Comparison of ENCODE assay signal across 8 cellular contexts in the genomic region with DNA sequence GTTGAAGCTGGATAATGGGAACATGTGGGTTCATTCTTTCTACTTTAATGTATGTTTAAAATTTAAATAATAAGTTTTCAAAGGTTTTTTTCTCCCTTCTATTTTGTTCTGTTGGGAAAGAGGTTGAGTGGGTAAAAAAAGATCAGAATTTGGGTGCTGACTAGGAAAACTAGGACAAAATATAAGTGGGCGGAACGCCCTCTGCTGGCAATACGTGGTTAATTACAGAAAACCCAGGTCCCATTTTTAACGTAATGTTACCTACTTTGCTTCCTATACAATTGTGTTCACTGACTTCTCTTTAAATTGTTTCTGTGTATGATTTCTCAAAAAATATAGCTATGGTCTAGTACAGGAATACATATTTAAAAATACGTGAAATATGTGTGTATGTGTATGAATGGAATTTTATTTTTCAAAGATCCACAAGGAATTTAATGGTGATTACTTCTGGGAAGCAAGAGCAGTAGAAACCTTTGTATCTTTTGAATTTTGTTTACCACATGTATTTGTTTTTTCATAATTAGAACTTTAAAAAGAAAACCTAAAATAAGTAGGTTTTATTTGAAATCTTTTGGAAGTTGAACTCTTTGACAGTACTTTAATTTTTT.
A peak's percentile ranks its signal among the peaks of the same experiment; 100 is the strongest.
DNase-seq lines count a peak whose midpoint lies in the region; ATAC-seq and TF ChIP-seq lines count a peak whose summit lies in the region.

No MANE protein-coding gene starts in this region.

- no peak overlapping the region for H3K4me3 ChIP-seq in KMS-11 (IDR thresholded peaks at IDR 0.05; ENCODE audit: insufficient read depth, low read depth, low read length)
- H3K4me3 ChIP-seq in astrocyte of the cerebellum (ENCODE audit: low read depth, low read length) = no peak overlapping the region

- no peaks in the 10 kb centered on the region for H4K20me1 ChIP-seq in KMS-11 (ENCODE audit: insufficient read depth)

- in situ Hi-C loops in astrocyte of the cerebellum (cut with HindIII; ENCODE audit: low sequenced_read_pairs) = no loop called here

- peaks cover 11% of the 10 kb centered on the region for H3K4me1 ChIP-seq in KMS-11 (ENCODE audit: low read depth, poor library complexity, severe bottlenecking)

- no peak overlapping the region for H2AFZ ChIP-seq in KMS-11 (ENCODE audit: low read depth)

- H3K4me2 ChIP-seq in KMS-11 = no peak overlapping the region

- no peaks in the 10 kb centered on the region for H3K27me3 ChIP-seq in KMS-11 (ENCODE audit: insufficient read depth, low read depth)

- TF ChIP-seq CTCF in KMS-11 (conservative IDR thresholded peaks at IDR 0.05; ENCODE audit: low read depth, low read length) = peak; percentile 87
- TF ChIP-seq CTCF in astrocyte of the cerebellum (IDR thresholded peaks at IDR 0.05; ENCODE audit: low read depth, low read length, missing control alignments) = peak; percentile 74

- peaks cover 27% of the 10 kb centered on the region; the same call in 1 of the 2 replicates for H3K79me2 ChIP-seq in KMS-11 (ENCODE audit: insufficient read depth, low read depth)

- peaks cover 4% of the 10 kb centered on the region; the same call in 1 of the 2 replicates for H3K36me3 ChIP-seq in KMS-11 (ENCODE audit: insufficient read depth)

- DNase-seq in EL (peak; percentile 58), T1000 (lab: John Stamatoyannopoulos, UW) (peak; percentile 29), astrocyte of the cerebellum (ENCODE audit: low read depth) (peak; percentile 20), iPS-NIHi11 (ENCODE audit: low spot score) (peak; percentile 52)
- peak; percentile 57 for DNase-seq in stimulated activated CD4-positive, alpha-beta T cell treated with anti-CD3 and anti-CD28 coated beads, Interleukin-15, amount 100 ng/mL, for 24 hours

- ATAC-seq in GM19328 (IDR thresholded peaks at IDR 0.05; ENCODE audit: unreplicated experiment) (no peak), GM18519 (IDR thresholded peaks at IDR 0.05; ENCODE audit: low FRiP score, unreplicated experiment) (no peak)

- no peak overlapping the region for H3K9ac ChIP-seq in KMS-11

- H3K27ac ChIP-seq in KMS-11 = no peak overlapping the region
